In the genomic region with DNA sequence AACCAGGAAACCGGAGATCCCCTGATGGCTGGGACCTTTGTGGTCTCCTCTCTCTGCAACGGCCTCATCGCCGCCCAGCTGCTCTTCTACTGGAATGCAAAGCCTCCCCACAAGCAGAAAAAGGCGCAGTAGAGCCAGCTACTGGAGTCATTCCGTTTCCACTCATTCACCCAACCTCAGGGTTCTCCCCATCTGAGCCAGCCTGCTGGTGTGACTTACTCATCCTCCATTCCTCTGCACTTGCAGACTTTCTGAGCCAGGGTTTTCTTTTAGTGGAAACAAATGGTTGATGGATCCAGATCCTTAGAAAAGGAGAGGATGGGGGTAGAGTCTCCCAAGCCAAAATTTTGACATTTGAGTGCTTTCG, we compare ENCODE assay signal across 9 cellular contexts. TPM values are rescaled to one million over a fixed set of nuclear protein-coding genes. Genes with fewer than 3 reads are reported as not detected.
A peak's percentile ranks its signal among the peaks of the same experiment; 100 is the strongest.
DNase-seq lines count a peak whose midpoint lies in the region; ATAC-seq, FAIRE-seq and TF ChIP-seq lines count a peak whose summit lies in the region.
"Had no signal": no experiment of that assay in that cellular context is flagged by ENCODE, and none has a peak within 500 bp of the region (broad histone marks: within the 10 kb centered on the region; RNA-seq: fewer than 3 reads in every experiment).

No MANE protein-coding gene starts in this region.

- H3K4me1 Mint-ChIP-seq in T-helper 17 cell (peaks cover 20% of the 10 kb centered on the region), type B pancreatic cell (ENCODE audit: unreplicated experiment) (peaks cover 32% of the 10 kb centered on the region)

- no peak overlapping the region for H3K27ac Mint-ChIP-seq in T-helper 17 cell
- peak overlapping the region; percentile 82 for H3K27ac Mint-ChIP-seq in type B pancreatic cell

- H3K9me3 ChIP-seq in right atrium auricular region (no peaks in the 10 kb centered on the region), T-helper 17 cell (ENCODE audit: control insufficient read depth, low read length, poor library complexity, severe bottlenecking) (no peaks in the 10 kb centered on the region)

- FAIRE-seq in GM19239 (lab: Jason Lieb, UNC) = no peak

- H3K27me3 Mint-ChIP-seq in T-helper 17 cell (no peaks in the 10 kb centered on the region), type B pancreatic cell (no peaks in the 10 kb centered on the region)

- intact Hi-C loops in cardiac septum (cut with DNase I) = loop anchor here (5.0 kb wide), 1 partner anchor 40 kb away; a partner anchor contains a TSS

- H3K36me3 Mint-ChIP-seq in T-helper 17 cell (ENCODE audit: low read depth) (peaks cover 2% of the 10 kb centered on the region), type B pancreatic cell (peaks cover 12% of the 10 kb centered on the region)

- H3K4me1 ChIP-seq in right atrium auricular region = peaks cover 0 to 63% of the 10 kb centered on the region in 2 donors

- peaks cover 17% of the 10 kb centered on the region for H3K36me3 ChIP-seq in right atrium auricular region

- no peak overlapping the region for H3K4me3 ChIP-seq in right atrium auricular region
- H3K4me3 ChIP-seq in fibroblast of villous mesenchyme (ENCODE audit: low read depth, low read length) = no peak overlapping the region

- H3K9me3 Mint-ChIP-seq in type B pancreatic cell = no peaks in the 10 kb centered on the region

- no peak for ATAC-seq in T-helper 17 cell

- DNase-seq in right atrium auricular region (ENCODE audit: low spot score) (no peak), cardiac septum (ENCODE audit: low spot score) (no peak), T-helper 17 cell (no peak), fibroblast of villous mesenchyme (ENCODE audit: low read depth) (peak; percentile 73), type B pancreatic cell (ENCODE audit: extremely low spot score, unreplicated experiment) (no peak), NCI-H2107 treated with DMSO at 0.1 percent for 48 hours (lab: John Stamatoyannopoulos, UW; ENCODE audit: unreplicated experiment) (no peak), GM19239 (ENCODE audit: insufficient read length, low spot score) (no peak), inferior parietal cortex (ENCODE audit: extremely low spot score) (no peak)
- DNase-seq: NCI-H748 treated with DMSO at 0.1 percent for 48 hours had no signal

- peak overlapping the region; percentile 77 to 81 for H3K27ac ChIP-seq in right atrium auricular region

- no peak for TF ChIP-seq CTCF in right atrium auricular region (IDR thresholded peaks at IDR 0.05)
- no peak for TF ChIP-seq CTCF in fibroblast of villous mesenchyme (IDR thresholded peaks at IDR 0.05; ENCODE audit: insufficient read depth, low read depth, low read length)
- TF ChIP-seq CTCF in type B pancreatic cell (conservative IDR thresholded peaks at IDR 0.05) = no peak

- H3K27me3 ChIP-seq in right atrium auricular region = no peaks in the 10 kb centered on the region

- peak overlapping the region; percentile 41 for H3K4me3 Mint-ChIP-seq in T-helper 17 cell
- H3K4me3 Mint-ChIP-seq in type B pancreatic cell = peak overlapping the region; percentile 51

RNA-seq across cellular contexts. Expression of a gene that starts 2.5 kb away (rescaled TPM):
- total RNA-seq in right atrium auricular region (10 to 100 TPM in 1 of 2 donors, 1 to 10 TPM in 1; 5.6 to 11.5 TPM), cardiac septum (1.1 TPM), T-helper 17 cell (not detected), fibroblast of villous mesenchyme (under 0.01 and 0.64 TPM in 2 replicates), type B pancreatic cell (ENCODE audit: low replicate concordance) (0.77 and 4.0 TPM in 2 replicates)

RNA-seq across cellular contexts. Expression of a gene that starts 3.8 kb away (rescaled TPM):
- total RNA-seq in right atrium auricular region (10 to 100 TPM; 55.4 to 81.1 TPM), cardiac septum (22.4 TPM), T-helper 17 cell (10 to 100 TPM; 28.9 to 32.7 TPM), fibroblast of villous mesenchyme (70.5 and 101 TPM in 2 replicates), type B pancreatic cell (ENCODE audit: low replicate concordance) (61.8 and 67.6 TPM in 2 replicates)

RNA-seq across cellular contexts. Expression of a gene that starts 8.0 kb away (rescaled TPM):
- 10 to 100 TPM; 16.2 to 54.2 TPM for total RNA-seq in right atrium auricular region
- 11.4 TPM for total RNA-seq in cardiac septum
- total RNA-seq in T-helper 17 cell = 1 to 10 TPM; 3.9 to 8.1 TPM
- total RNA-seq in fibroblast of villous mesenchyme = 9.1 and 9.7 TPM in 2 replicates
- 5.0 and 5.8 TPM in 2 replicates for total RNA-seq in type B pancreatic cell (ENCODE audit: low replicate concordance)

RNA-seq across cellular contexts. Expression of a gene that starts 25.7 kb away (rescaled TPM):
- total RNA-seq in right atrium auricular region (10 to 100 TPM; 45.9 to 56.1 TPM), cardiac septum (33.8 TPM), T-helper 17 cell (10 to 100 TPM; 33.4 to 37.0 TPM), fibroblast of villous mesenchyme (69.9 and 75.1 TPM in 2 replicates), type B pancreatic cell (ENCODE audit: low replicate concordance) (50.2 and 52.7 TPM in 2 replicates)

RNA-seq across cellular contexts. Expression of a gene that starts 27.3 kb away (rescaled TPM):
- total RNA-seq in right atrium auricular region (10 to 100 TPM; 70.3 to 83.6 TPM), cardiac septum (83.5 TPM), T-helper 17 cell (10 to 100 TPM; 22.3 to 23.4 TPM), fibroblast of villous mesenchyme (37.4 and 39.7 TPM in 2 replicates), type B pancreatic cell (ENCODE audit: low replicate concordance) (37.1 and 44.2 TPM in 2 replicates)
